In genomic region chr3:43180027-43180426, GRCh38 we compare ENCODE assay signal across 8 cellular contexts.
A peak's percentile ranks its signal among the peaks of the same experiment; 100 is the strongest.
DNase-seq lines count a peak whose midpoint lies in the region; ATAC-seq and TF ChIP-seq lines count a peak whose summit lies in the region.

No MANE protein-coding gene starts in this region.

- DNase-seq in Daoy (ENCODE audit: low read depth) (peak; percentile 69), T-helper 9 cell (peak; percentile 14), fibroblast of gingiva (ENCODE audit: low read depth) (peak; percentile 71), smooth muscle cell (lab: John Stamatoyannopoulos, UW; ENCODE audit: unreplicated experiment) (no peak), GM23338 (ENCODE audit: low spot score) (no peak), cortex of kidney (lab: John Stamatoyannopoulos, UW) (no peak)

- no peaks in the 10 kb centered on the region for H4K20me1 ChIP-seq in smooth muscle cell (ENCODE audit: low read depth)
- H4K20me1 ChIP-seq in GM23338 (replicated peaks; ENCODE audit: insufficient read depth), result no peaks in the 10 kb centered on the region

- H3K36me3 ChIP-seq in smooth muscle cell (ENCODE audit: low read depth), result no peaks in the 10 kb centered on the region
- H3K36me3 ChIP-seq in GM23338 (ENCODE audit: insufficient read depth), result no peaks in the 10 kb centered on the region

- H3K9me2 ChIP-seq in GM23338 (ENCODE audit: insufficient read depth), result no peaks in the 10 kb centered on the region; the same call in 1 of the 2 replicates

- TF ChIP-seq CTCF in smooth muscle cell (IDR thresholded peaks at IDR 0.05; ENCODE audit: borderline replicate concordance, insufficient read depth, poor library complexity, severe bottlenecking) (no peak), GM23338 (conservative IDR thresholded peaks at IDR 0.05; ENCODE audit: low read depth in 2 of 2) (no peak)

- WGBS in smooth muscle cell (ENCODE audit: low lambda C conversion rate), result 23% methylated on average over 4 of the region's 4 CpGs

- no peaks in the 10 kb centered on the region for H3K9me3 Mint-ChIP-seq in GM23338

- peak overlapping the region; percentile 6 for H3K4me2 ChIP-seq in smooth muscle cell
- no peak overlapping the region for H3K4me2 ChIP-seq in GM23338

- ATAC-seq in HG02642 (IDR thresholded peaks at IDR 0.05; ENCODE audit: poor library complexity, unreplicated experiment) (peak; percentile 69), HG03521 (IDR thresholded peaks at IDR 0.05; ENCODE audit: unreplicated experiment) (no peak), GM23338 (no peak)

- H2AFZ ChIP-seq in smooth muscle cell (ENCODE audit: low read depth) (peak overlapping the region; percentile 20), GM23338 (no peak overlapping the region)

- H3K79me2 ChIP-seq in smooth muscle cell (ENCODE audit: low read depth) (no peaks in the 10 kb centered on the region), GM23338 (replicated peaks; ENCODE audit: insufficient read depth) (no peaks in the 10 kb centered on the region)

- H3K4me3 ChIP-seq in smooth muscle cell (no peak overlapping the region), GM23338 (no peak overlapping the region)

- no peak overlapping the region for H3K27ac Mint-ChIP-seq in GM23338

- H3K27me3 ChIP-seq in smooth muscle cell (ENCODE audit: low read depth) (no peaks in the 10 kb centered on the region), GM23338 (ENCODE audit: insufficient read depth) (no peaks in the 10 kb centered on the region)

- no peaks in the 10 kb centered on the region for H3F3A ChIP-seq in smooth muscle cell (ENCODE audit: low read depth)
- H3F3A ChIP-seq in GM23338 (replicated peaks; ENCODE audit: low read depth), result no peaks in the 10 kb centered on the region

- no peaks in the 10 kb centered on the region for H3K9me3 ChIP-seq in smooth muscle cell (replicated peaks; ENCODE audit: low read depth)

- H3K4me1 ChIP-seq in smooth muscle cell (ENCODE audit: low read depth), result no peaks in the 10 kb centered on the region
- H3K4me1 ChIP-seq in GM23338 (ENCODE audit: insufficient read depth), result no peaks in the 10 kb centered on the region

- no peak overlapping the region for H3K9ac ChIP-seq in smooth muscle cell (ENCODE audit: low read depth)

- H3K4me3 Mint-ChIP-seq in GM23338, result no peak overlapping the region

- H3K27ac ChIP-seq in smooth muscle cell (ENCODE audit: low read depth), result peak overlapping the region; percentile 1
- H3K27ac ChIP-seq in GM23338 (ENCODE audit: low read depth), result no peak overlapping the region

- peaks cover 4% of the 10 kb centered on the region for H3K4me1 Mint-ChIP-seq in GM23338

- peaks cover 8% of the 10 kb centered on the region for H3K27me3 Mint-ChIP-seq in GM23338 (ENCODE audit: insufficient read depth, low read depth, poor library complexity)

- no peaks in the 10 kb centered on the region for H3K36me3 Mint-ChIP-seq in GM23338 (ENCODE audit: low read depth)

TF ChIP-seq in GM23338, 12 proteins besides CTCF, POLR2A, EP300 and RAD21:
- TF ChIP-seq ZNF331 (CRISPR knock-in tag; IDR thresholded peaks at IDR 0.05; ENCODE audit: low read depth), result no peak
- no peak for TF ChIP-seq POLR2AphosphoS5 (IDR thresholded peaks at IDR 0.05; ENCODE audit: low read depth)
- no peak for TF ChIP-seq ZNF114 (CRISPR knock-in tag; IDR thresholded peaks at IDR 0.05)
- no peak for TF ChIP-seq NANOG (IDR thresholded peaks at IDR 0.05; ENCODE audit: borderline replicate concordance)
- TF ChIP-seq EZH2 (IDR thresholded peaks at IDR 0.05; ENCODE audit: low read depth, unreplicated experiment), result no peak
- no peak for TF ChIP-seq CREB1 (CRISPR knock-in tag; IDR thresholded peaks at IDR 0.05; ENCODE audit: low read depth)
TF ChIP-seq in GM23338: peak in this region for 0.

Comparison
In these comparisons a context has a peak if more than half of its experiments do, and no peak if none do; other contexts are left out.
1. DNase-seq: peak in Daoy (single experiment), T-helper 9 cell (single experiment) and fibroblast of gingiva (single experiment); none in smooth muscle cell (single experiment), GM23338 (single experiment) and cortex of kidney (single experiment).